ENCODE assay signal across 18 cellular contexts in the genomic region with DNA sequence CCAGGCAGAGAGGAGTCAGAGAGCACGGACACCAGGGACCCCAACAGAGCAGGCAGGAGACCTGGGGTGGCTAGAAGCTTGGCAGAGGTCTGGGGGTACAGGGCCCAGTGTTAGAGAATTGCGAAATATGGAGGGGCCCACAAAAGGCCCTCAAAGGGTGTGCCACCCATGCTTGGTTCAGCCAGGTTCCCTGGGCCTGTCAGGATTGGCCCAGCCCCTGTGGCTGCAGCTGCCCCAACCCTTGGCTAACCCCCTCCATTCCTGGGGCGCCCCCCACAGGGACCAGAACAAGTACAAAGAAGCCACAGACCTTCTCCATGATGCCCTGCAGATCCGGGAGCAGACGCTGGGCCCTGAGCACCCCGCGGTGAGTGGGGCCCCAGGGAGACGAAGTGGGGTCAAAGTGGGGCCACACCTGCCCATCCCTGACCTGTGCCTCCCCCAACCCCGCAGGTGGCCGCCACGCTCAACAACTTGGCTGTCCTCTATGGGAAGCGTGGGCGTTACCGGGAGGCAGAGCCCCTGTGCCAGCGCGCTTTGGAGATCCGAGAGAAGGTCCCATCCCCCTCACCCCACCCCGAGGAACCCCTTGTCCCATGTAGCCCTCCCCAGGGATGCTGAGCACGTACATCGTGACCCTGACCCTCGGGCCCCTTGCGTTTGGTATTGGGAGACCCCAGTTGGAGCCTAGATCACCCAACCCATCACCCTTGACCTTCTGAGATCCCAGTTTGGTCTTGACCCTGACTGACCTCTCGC. TPM values are rescaled to one million over a fixed set of nuclear protein-coding genes. Genes with fewer than 3 reads are reported as not detected.
DNase-seq lines count a peak whose midpoint lies in the region; ATAC-seq, FAIRE-seq and TF ChIP-seq lines count a peak whose summit lies in the region.
"Had no signal": no experiment of that assay in that cellular context is flagged by ENCODE, and none has a peak within 500 bp of the region (broad histone marks: within the 10 kb centered on the region; RNA-seq: fewer than 3 reads in every experiment).

No MANE protein-coding gene starts in this region.

- no peak overlapping the region for H2AK5ac ChIP-seq in H1 (ENCODE audit: low read depth, low read length)

- no peak overlapping the region for H3K27ac ChIP-seq in H1 (ENCODE audit: low read depth, low read length)
- H3K27ac ChIP-seq: A549, C4-2B, Peyer's patch had no signal

- TF ChIP-seq RAD21 in Ishikawa (IDR thresholded peaks at IDR 0.05; ENCODE audit: low read depth): no peak
- no peak for TF ChIP-seq RAD21 in H1 (IDR thresholded peaks at IDR 0.05 in 1 of 2, conservative IDR thresholded peaks at IDR 0.05 in 1 of 2; ENCODE audit: low read depth in 2 of 2, low read length in 2 of 2)

- no peak overlapping the region for H2BK12ac ChIP-seq in H1 (ENCODE audit: low read depth, low read length)

- H2BK20ac ChIP-seq in H1 (ENCODE audit: low read length): no peak overlapping the region

- H2BK120ac ChIP-seq in H1 (replicated peaks; ENCODE audit: low read depth, low read length): no peak overlapping the region

- no peak for TF ChIP-seq EP300 in Ishikawa (IDR thresholded peaks at IDR 0.05; ENCODE audit: borderline replicate concordance)
- no peak for TF ChIP-seq EP300 in H1 (IDR thresholded peaks at IDR 0.05; ENCODE audit: borderline replicate concordance in 1 of 2, low read depth in 2 of 2, low read length in 2 of 2)

- no peaks in the 10 kb centered on the region for H3K79me2 ChIP-seq in H1 (ENCODE audit: control insufficient read depth in 1 of 2, insufficient read depth in 2 of 2, low read length in 2 of 2)

- H3K18ac ChIP-seq in H1 (ENCODE audit: extremely low read depth, low read length): no peak overlapping the region

- no peaks in the 10 kb centered on the region for H3K4me1 Mint-ChIP-seq in natural killer cell
- H3K4me1 Mint-ChIP-seq in CD14-positive monocyte: no peaks in the 10 kb centered on the region

- intact Hi-C loops in natural killer cell (cut with micrococcal nuclease): no loop called here
- intact Hi-C loops in CD14-positive monocyte (cut with micrococcal nuclease): loop anchor here in 1 of 2 donors (10.0 kb wide), 1 partner anchor 204 kb away; no protein-coding TSS in a partner anchor

- H3K4me2 ChIP-seq in H1 (ENCODE audit: insufficient read depth in 1 of 2, low read depth in 2 of 2, low read length in 2 of 2): no peak overlapping the region; a peak in 1 of 4 replicates
- H3K4me2 ChIP-seq: A549 had no signal

- H3K23me2 ChIP-seq in H1 (ENCODE audit: low read depth, low read length): no peaks in the 10 kb centered on the region; the same call in 1 of the 2 replicates

- H3K27ac Mint-ChIP-seq in natural killer cell (no peak overlapping the region), CD14-positive monocyte (no peak overlapping the region)

- peak overlapping the region; percentile 44 for H3K56ac ChIP-seq in H1 (replicated peaks; ENCODE audit: insufficient read length, low read depth, low read length)

- DNase-seq in D341Med (ENCODE audit: low spot score) (peak; percentile 39), H1 (ENCODE audit: low read depth in 1 of 2, low spot score in 2 of 2) (no peak), natural killer cell (no peak), CD14-positive monocyte (ENCODE audit: low spot score) (no peak)
- DNase-seq: COR-L47, DMS79 treated with DMSO at 0.1 percent for 48 hours, GDM1, MV-4-11, NCI-H1436, NCI-H2029 treated with DMSO at 0.1 percent for 48 hours, NCI-H510A, Peyer's patch, SHP77 had no signal

- CTCF ChIA-PET in H1 (lab: Charles Lee; ENCODE audit: partially characterized antibody): interaction anchor here (0.7 to 1.6 kb wide), 3 partner anchors 10 to 148 kb away, joined by 4 to 5 read pairs (median 4); no protein-coding TSS in a partner anchor

- TF ChIP-seq CTCF in H1 (IDR thresholded peaks at IDR 0.05; ENCODE audit: control extremely low read depth in 1 of 3, insufficient read depth in 1 of 3, low read depth in 1 of 3, low read length in 3 of 3) (no peak), natural killer cell (IDR thresholded peaks at IDR 0.05) (no peak), CD14-positive monocyte (IDR thresholded peaks at IDR 0.05) (no peak)

- no peak overlapping the region for H3K9ac ChIP-seq in H1 (replicated peaks in 1 of 4; ENCODE audit: extremely low read depth in 1 of 4, low read depth in 3 of 4, low read length in 3 of 4)

- H3K23ac ChIP-seq in H1 (ENCODE audit: insufficient read length): no peak overlapping the region

- no peaks in the 10 kb centered on the region for H3K79me1 ChIP-seq in H1 (ENCODE audit: low read depth, low read length)

- 0 out of 2 replicates have a peak overlapping the region, but pooled peaks have one; percentile 35 for H2BK5ac ChIP-seq in H1 (ENCODE audit: low read depth, low read length)

- 82% methylated on average over 15 of the region's 23 CpGs; no CpG with 5 or more reads in 1 of the 2 experiments for WGBS in H1 (ENCODE audit: extremely low coverage in 1 of 2, insufficient coverage in 1 of 2, insufficient read length in 1 of 2, insufficient replicate concordance in 2 of 2, low coverage in 1 of 2, low lambda C conversion rate in 2 of 2, missing lambda C conversion rate in 1 of 2), 2 experiments

- no peak overlapping the region for H3K14ac ChIP-seq in H1 (ENCODE audit: insufficient read length)

- H3K4me3 ChIP-seq in H1 (ENCODE audit: extremely low read depth in 1 of 4, insufficient read depth in 2 of 4, low read depth in 3 of 4, low read length in 4 of 4): no peak overlapping the region
- H3K4me3 ChIP-seq: A549, Peyer's patch had no signal

- H4K5ac ChIP-seq in H1 (ENCODE audit: insufficient read length, low read depth, low read length): no peak overlapping the region

- no peak for FAIRE-seq in H1 (lab: Jason Lieb, UNC)
- FAIRE-seq: A549, GM19239 had no signal

- H3K36me3 Mint-ChIP-seq in natural killer cell: no peaks in the 10 kb centered on the region
- H3K36me3 Mint-ChIP-seq in CD14-positive monocyte: peaks cover 27 to 31% of the 10 kb centered on the region in 2 donors

- no peak overlapping the region for H4K8ac ChIP-seq in H1 (ENCODE audit: extremely low read depth, insufficient read depth, low read length)

- H3K27me3 ChIP-seq in H1 (replicated peaks in 1 of 4; ENCODE audit: control insufficient read depth in 3 of 4, extremely low read depth in 1 of 4, insufficient read depth in 3 of 4, low read length in 3 of 4): no peaks in the 10 kb centered on the region
- H3K27me3 ChIP-seq: Peyer's patch had no signal

- H3K4me3 Mint-ChIP-seq in natural killer cell: no peak overlapping the region
- H3K4me3 Mint-ChIP-seq in CD14-positive monocyte: peak overlapping the region in 1 of 2 donors; percentile 20

- H4K91ac ChIP-seq in H1 (replicated peaks; ENCODE audit: insufficient read length, low read length): no peak overlapping the region

- no peak overlapping the region for H2BK15ac ChIP-seq in H1 (ENCODE audit: low read length)

- POLR2A ChIA-PET in H1 (lab: Charles Lee; ENCODE audit: partially characterized antibody): interaction anchor here (0.6 to 5.9 kb wide), 11 partner anchors 8 to 308 kb away, joined by 3 to 36 read pairs (median 3); a partner anchor contains a TSS

- H4K20me1 ChIP-seq in H1 (replicated peaks in 1 of 2; ENCODE audit: control insufficient read depth in 1 of 2, insufficient read depth in 2 of 2, low read length in 2 of 2): peaks cover 1 to 28% of the 10 kb centered on the region in 2 experiments

- no peak overlapping the region for H3K4ac ChIP-seq in H1 (replicated peaks; ENCODE audit: insufficient read length, low read depth, low read length)

- peaks cover 14 to 36% (median 26%) of the 10 kb centered on the region in 4 experiments; a peak in 6 of 8 replicates for H3K36me3 ChIP-seq in H1 (ENCODE audit: control insufficient read depth in 2 of 4, insufficient read depth in 4 of 4, low read length in 3 of 4)

- H3K9me3 Mint-ChIP-seq in natural killer cell: no peaks in the 10 kb centered on the region
- peaks cover 0 to 1% (median 0%) of the 10 kb centered on the region in 7 donors for H3K9me3 Mint-ChIP-seq in CD14-positive monocyte

- ATAC-seq in natural killer cell (no peak), GM21786 (IDR thresholded peaks at IDR 0.05; ENCODE audit: unreplicated experiment) (no peak)
- ATAC-seq: A549 had no signal

- no peak overlapping the region for H2AFZ ChIP-seq in H1 (ENCODE audit: low read length)

- H3K27me3 Mint-ChIP-seq in natural killer cell (ENCODE audit: low read depth in 2 of 2) (peaks cover 0 to 5% of the 10 kb centered on the region in 2 donors), CD14-positive monocyte (ENCODE audit: low read depth in 3 of 3) (peaks cover 13 to 30% (median 21%) of the 10 kb centered on the region in 3 donors)

- H3K4me1 ChIP-seq in H1 (replicated peaks in 1 of 4; ENCODE audit: control insufficient read depth in 3 of 4, insufficient read depth in 4 of 4, low read length in 3 of 4): peaks cover 0 to 9% (median 5%) of the 10 kb centered on the region in 4 experiments; a peak in 2 of 7 replicates
- H3K4me1 ChIP-seq: A549, Peyer's patch had no signal

- no peak for TF ChIP-seq POLR2A in H1 (IDR thresholded peaks at IDR 0.05; ENCODE audit: control extremely low read depth in 1 of 2, low read depth in 2 of 2, low read length in 2 of 2)

- no peaks in the 10 kb centered on the region for H3K9me3 ChIP-seq in H1 (ENCODE audit: insufficient read depth in 2 of 2, low read depth in 1 of 2, low read length in 1 of 2)
- H3K9me3 ChIP-seq: A549, Peyer's patch had no signal

RNA-seq across cellular contexts. Expression of a gene that starts 8.0 kb away (rescaled TPM):
- total RNA-seq in H1 (2021; fragmentation: NEBNext Ultra II Directional; extraction: Animal tissue kit (Norgen Biotek cat#: 25700)): 2.8 and 3.2 TPM in 2 replicates
- polyA plus RNA-seq in H1 (2011; rRNA removed): 1.3 and 2.4 TPM in 2 replicates
- 2.7 TPM for polyA plus RNA-seq in H1 (2011; cell fraction: cytosol; rRNA removed)
- polyA plus RNA-seq in H1 (2011; cell fraction: nucleus; rRNA removed): 3.0 TPM
- polyA plus RNA-seq in H1 (2012, experiment 1 of 2): 0.50 to 1.9 TPM (median 1.8 TPM) in 4 replicates
- 2.0 TPM for polyA plus RNA-seq in H1 (2012, experiment 2 of 2)
- polyA plus RNA-seq in H1 (2013, experiment 1 of 2): 3.0 TPM
- 2.4 TPM for polyA plus RNA-seq in H1 (2013, experiment 2 of 2)
- polyA minus RNA-seq in H1 (2011; rRNA and poly(A)+ RNA removed): 0.41 and 0.50 TPM in 2 replicates
- polyA minus RNA-seq in H1 (2011; cell fraction: cytosol; rRNA and poly(A)+ RNA removed): 1.0 TPM
- polyA minus RNA-seq in H1 (2011; cell fraction: nucleus; rRNA and poly(A)+ RNA removed): 1.00 TPM
- not detected for total RNA-seq in natural killer cell
- not detected for polyA plus RNA-seq in CD14-positive monocyte
- total RNA-seq: Peyer's patch had no signal

RNA-seq across cellular contexts. Expression of a gene that starts 21.8 kb away (rescaled TPM):
- total RNA-seq in H1 (2021; fragmentation: NEBNext Ultra II Directional; extraction: Animal tissue kit (Norgen Biotek cat#: 25700)): 93.4 and 107 TPM in 2 replicates
- polyA plus RNA-seq in H1 (2011; rRNA removed) (117 and 197 TPM in 2 replicates), CD14-positive monocyte (1 to 10 TPM; 4.0 to 4.4 TPM)
- 88.3 TPM for polyA plus RNA-seq in H1 (2011; cell fraction: cytosol; rRNA removed)
- polyA plus RNA-seq in H1 (2011; cell fraction: nucleus; rRNA removed): 444 TPM
- polyA plus RNA-seq in H1 (2012, experiment 1 of 2): 88.6 to 99.0 TPM (median 95.0 TPM) in 4 replicates
- 70.3 TPM for polyA plus RNA-seq in H1 (2012, experiment 2 of 2)
- 71.7 TPM for polyA plus RNA-seq in H1 (2013, experiment 1 of 2)
- polyA plus RNA-seq in H1 (2013, experiment 2 of 2): 65.8 TPM
- 136 and 156 TPM in 2 replicates for polyA minus RNA-seq in H1 (2011; rRNA and poly(A)+ RNA removed)
- polyA minus RNA-seq in H1 (2011; cell fraction: cytosol; rRNA and poly(A)+ RNA removed): 49.8 TPM
- 65.9 TPM for polyA minus RNA-seq in H1 (2011; cell fraction: nucleus; rRNA and poly(A)+ RNA removed)
- 10 to 100 TPM; 13.4 to 22.3 (median 14.9) TPM for total RNA-seq in natural killer cell

RNA-seq across cellular contexts. Expression of a gene that starts 25.9 kb away (rescaled TPM):
- total RNA-seq in H1 (2021; fragmentation: NEBNext Ultra II Directional; extraction: Animal tissue kit (Norgen Biotek cat#: 25700)): not detected in 2 replicates
- polyA plus RNA-seq in H1 (2011; rRNA removed): 0.08 and 0.09 TPM in 2 replicates
- 0.09 TPM for polyA plus RNA-seq in H1 (2011; cell fraction: cytosol; rRNA removed)
- polyA plus RNA-seq in H1 (2011; cell fraction: nucleus; rRNA removed): 0.06 TPM
- polyA plus RNA-seq in H1 (2012, experiment 1 of 2): 0.13 to 0.28 TPM in 2 of 4 replicates, not detected in the others
- 0.09 TPM for polyA plus RNA-seq in H1 (2012, experiment 2 of 2)
- 0.06 TPM for polyA plus RNA-seq in H1 (2013, experiment 1 of 2)
- 0.06 TPM for polyA plus RNA-seq in H1 (2013, experiment 2 of 2)
- not detected in 2 replicates for polyA minus RNA-seq in H1 (2011; rRNA and poly(A)+ RNA removed)
- not detected for polyA minus RNA-seq in H1 (2011; cell fraction: cytosol; rRNA and poly(A)+ RNA removed)
- not detected for polyA minus RNA-seq in H1 (2011; cell fraction: nucleus; rRNA and poly(A)+ RNA removed)
- not detected for total RNA-seq in natural killer cell
- polyA plus RNA-seq in CD14-positive monocyte: under 1 TPM; 0.17 to 0.50 TPM
- total RNA-seq: Peyer's patch had no signal
- polyA plus RNA-seq: A549 had no signal

RNA-seq across cellular contexts. Expression of a gene that starts 56.3 kb away (rescaled TPM):
- total RNA-seq in H1 (2021; fragmentation: NEBNext Ultra II Directional; extraction: Animal tissue kit (Norgen Biotek cat#: 25700)): 15.3 and 18.4 TPM in 2 replicates
- polyA plus RNA-seq in H1 (2011; rRNA removed) (9.1 and 20.4 TPM in 2 replicates), CD14-positive monocyte (under 1 TPM; 0.18 to 0.45 TPM)
- polyA plus RNA-seq in H1 (2011; cell fraction: cytosol; rRNA removed): 12.5 TPM
- 39.1 TPM for polyA plus RNA-seq in H1 (2011; cell fraction: nucleus; rRNA removed)
- 25.0 to 32.4 TPM (median 29.9 TPM) in 4 replicates for polyA plus RNA-seq in H1 (2012, experiment 1 of 2)
- 28.1 TPM for polyA plus RNA-seq in H1 (2012, experiment 2 of 2)
- polyA plus RNA-seq in H1 (2013, experiment 1 of 2): 35.0 TPM
- 27.2 TPM for polyA plus RNA-seq in H1 (2013, experiment 2 of 2)
- polyA minus RNA-seq in H1 (2011; rRNA and poly(A)+ RNA removed): 4.3 and 7.5 TPM in 2 replicates
- 19.8 TPM for polyA minus RNA-seq in H1 (2011; cell fraction: cytosol; rRNA and poly(A)+ RNA removed)
- polyA minus RNA-seq in H1 (2011; cell fraction: nucleus; rRNA and poly(A)+ RNA removed): 12.2 TPM
- total RNA-seq in natural killer cell: 1 to 10 TPM; 5.6 to 7.4 (median 5.9) TPM

RNA-seq across cellular contexts. Expression of a gene that starts 57.9 kb away (rescaled TPM):
- total RNA-seq in H1 (2021; fragmentation: NEBNext Ultra II Directional; extraction: Animal tissue kit (Norgen Biotek cat#: 25700)): 34.8 and 38.0 TPM in 2 replicates
- polyA plus RNA-seq in H1 (2011; rRNA removed) (16.8 and 18.4 TPM in 2 replicates), CD14-positive monocyte (1 to 10 TPM; 1.1 to 1.5 TPM)
- polyA plus RNA-seq in H1 (2011; cell fraction: cytosol; rRNA removed): 16.6 TPM
- polyA plus RNA-seq in H1 (2011; cell fraction: nucleus; rRNA removed): 10.3 TPM
- 20.0 to 27.9 TPM (median 23.6 TPM) in 4 replicates for polyA plus RNA-seq in H1 (2012, experiment 1 of 2)
- polyA plus RNA-seq in H1 (2012, experiment 2 of 2): 18.3 TPM
- polyA plus RNA-seq in H1 (2013, experiment 1 of 2): 42.2 TPM
- 43.6 TPM for polyA plus RNA-seq in H1 (2013, experiment 2 of 2)
- 8.2 and 8.3 TPM in 2 replicates for polyA minus RNA-seq in H1 (2011; rRNA and poly(A)+ RNA removed)
- polyA minus RNA-seq in H1 (2011; cell fraction: cytosol; rRNA and poly(A)+ RNA removed): 21.5 TPM
- polyA minus RNA-seq in H1 (2011; cell fraction: nucleus; rRNA and poly(A)+ RNA removed): 14.5 TPM
- total RNA-seq in natural killer cell: 1 to 10 TPM in 1 of 3 donors, under 1 TPM in 2; 0.28 to 1.4 (median 0.45) TPM
